In the genomic region with DNA sequence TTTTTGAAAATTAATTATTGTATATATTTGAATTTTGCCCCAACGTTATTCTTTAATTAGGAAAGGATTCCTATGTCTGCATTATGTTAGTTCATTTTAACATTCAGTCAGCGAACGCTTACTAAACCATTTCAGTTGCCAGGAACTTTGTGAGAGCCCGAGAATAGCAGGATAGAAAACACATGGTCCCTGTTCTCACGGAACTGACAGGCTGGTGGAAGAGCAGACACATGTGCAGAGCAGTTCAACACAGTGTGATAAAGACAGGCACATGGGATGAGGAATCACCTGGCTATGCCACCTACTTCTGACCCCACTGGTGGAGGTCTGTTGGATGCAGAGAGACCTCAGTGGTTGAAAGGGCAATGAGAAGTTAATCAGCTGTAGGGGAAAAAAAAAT, we compare ENCODE assay signal across 17 cellular contexts.
"Had no signal": no experiment of that assay in that cellular context is flagged by ENCODE, and none has a peak within 500 bp of the region (broad histone marks: within the 10 kb centered on the region; RNA-seq: fewer than 3 reads in every experiment).

No MANE protein-coding gene starts in this region.

- H3K4me1 ChIP-seq: left lung, suprapubic skin had no signal

- ATAC-seq: activated CD4-positive, CD25-positive, alpha-beta regulatory T cell treated with anti-CD3 and anti-CD28 coated beads, Interleukin-2, amount 50 U/mL, for 24 hours; activated CD8-positive, alpha-beta T cell treated with anti-CD3 and anti-CD28 coated beads, Interleukin-2, amount 10 ng/mL, durations not matched to agents 7 days and 5 days; activated T-cell treated with anti-CD3 and anti-CD28 coated beads, Interleukin-2, amount 50 U/mL, for 4 hours; left lung; stimulated activated naive CD8-positive, alpha-beta T cell treated with anti-CD3 and anti-CD28 coated beads, Interleukin-15, amount 100 ng/mL, for 72 hours had no signal

- H3K9me3 ChIP-seq: suprapubic skin had no signal

- H3K27ac ChIP-seq: epithelial cell of prostate, left lung, suprapubic skin had no signal

- DNase-seq: activated CD4-positive, alpha-beta T cell treated with anti-CD3 and anti-CD28 coated beads, Interleukin-2, amount 10 ng/mL, durations not matched to agents 7 days and 5 days; activated CD8-positive, alpha-beta memory T cell treated with anti-CD3 and anti-CD28 coated beads, Interleukin-2, amount 50 U/mL, for 4 hours; activated CD8-positive, alpha-beta T cell treated with anti-CD3 and anti-CD28 coated beads, Interleukin-2, amount 10 ng/mL, durations not matched to agents 7 days and 5 days; activated naive CD4-positive, alpha-beta T cell treated with anti-CD3 and anti-CD28 coated beads for 36 hours; activated T-cell treated with anti-CD3 and anti-CD28 coated beads, Interleukin-2, amount 50 U/mL, for 4 hours; central memory CD4-positive, alpha-beta T cell; endodermal cell; hypothalamus; kidney; left lung; stimulated activated CD4-positive, alpha-beta T cell treated with anti-CD3 and anti-CD28 coated beads, Interleukin-4, amount 100 ng/mL, for 1 hour; stimulated activated naive CD8-positive, alpha-beta T cell treated with anti-CD3 and anti-CD28 coated beads, Interleukin-15, amount 100 ng/mL, for 72 hours; T1000 had no signal

- H3K27me3 ChIP-seq: left lung, suprapubic skin had no signal

- H3K36me3 ChIP-seq: left lung, suprapubic skin had no signal

- H3K4me2 ChIP-seq: smooth muscle cell had no signal

- H3K4me3 ChIP-seq: left lung, smooth muscle cell, suprapubic skin had no signal
